4 cellular contexts compared by ENCODE assay signal in genomic region chr16:70200063-70200462, GRCh38.
TF ChIP-seq lines count a peak whose summit lies in the region.

No MANE protein-coding gene starts in this region.

TF ChIP-seq in WTC11, 78 proteins besides CTCF, POLR2A, EP300 and RAD21:
- 0 out of 2 replicates have a peak, but pooled peaks have one; percentile 48 for TF ChIP-seq GTF2I (CRISPR knock-in tag; conservative IDR thresholded peaks at IDR 0.05)

TF ChIP-seq in GM12878, 131 proteins besides CTCF, POLR2A, EP300 and RAD21:
- peak; percentile 38; the same call in 1 of the 2 replicates for TF ChIP-seq PKNOX1 (IDR thresholded peaks at IDR 0.05)

TF ChIP-seq in K562, 482 proteins besides CTCF, POLR2A, EP300 and RAD21:
- peak; percentile 98 for TF ChIP-seq ESRRA (IDR thresholded peaks at IDR 0.05; ENCODE audit: borderline replicate concordance, low read depth)
- TF ChIP-seq BCOR (IDR thresholded peaks at IDR 0.05): peak; percentile 28; the same call in 1 of the 2 replicates
- peak in 1 of 2 experiments; percentile 38; a peak in 1 of 4 replicates for TF ChIP-seq KDM1A (IDR thresholded peaks at IDR 0.05)
- TF ChIP-seq PKNOX1 (IDR thresholded peaks at IDR 0.05): peak; percentile 63
- peak; percentile 19; the same call in 1 of the 2 replicates for TF ChIP-seq SMARCA5 (IDR thresholded peaks at IDR 0.05)

TF ChIP-seq in HepG2, 621 proteins besides CTCF, POLR2A, EP300 and RAD21:
- peak; percentile 96 for TF ChIP-seq ZNF629 (CRISPR knock-in tag; conservative IDR thresholded peaks at IDR 0.05)
- TF ChIP-seq KDM1A (CRISPR knock-in tag; IDR thresholded peaks at IDR 0.05): peak; percentile 90
- TF ChIP-seq ADNP (CRISPR knock-in tag; IDR thresholded peaks at IDR 0.05): peak; percentile 65; the same call in 1 of the 2 replicates
- 0 out of 2 replicates have a peak, but pooled peaks have one; percentile 52 for TF ChIP-seq RCOR2 (CRISPR knock-in tag; IDR thresholded peaks at IDR 0.05)
- peak; percentile 36; the same call in 1 of the 2 replicates for TF ChIP-seq ZMYM3 (CRISPR knock-in tag; IDR thresholded peaks at IDR 0.05)
TF ChIP-seq in HepG2: peak in this region for 5; not testable (repeated sequence) for 616.
